1 cellular context compared by ENCODE assay signal in the genomic region with DNA sequence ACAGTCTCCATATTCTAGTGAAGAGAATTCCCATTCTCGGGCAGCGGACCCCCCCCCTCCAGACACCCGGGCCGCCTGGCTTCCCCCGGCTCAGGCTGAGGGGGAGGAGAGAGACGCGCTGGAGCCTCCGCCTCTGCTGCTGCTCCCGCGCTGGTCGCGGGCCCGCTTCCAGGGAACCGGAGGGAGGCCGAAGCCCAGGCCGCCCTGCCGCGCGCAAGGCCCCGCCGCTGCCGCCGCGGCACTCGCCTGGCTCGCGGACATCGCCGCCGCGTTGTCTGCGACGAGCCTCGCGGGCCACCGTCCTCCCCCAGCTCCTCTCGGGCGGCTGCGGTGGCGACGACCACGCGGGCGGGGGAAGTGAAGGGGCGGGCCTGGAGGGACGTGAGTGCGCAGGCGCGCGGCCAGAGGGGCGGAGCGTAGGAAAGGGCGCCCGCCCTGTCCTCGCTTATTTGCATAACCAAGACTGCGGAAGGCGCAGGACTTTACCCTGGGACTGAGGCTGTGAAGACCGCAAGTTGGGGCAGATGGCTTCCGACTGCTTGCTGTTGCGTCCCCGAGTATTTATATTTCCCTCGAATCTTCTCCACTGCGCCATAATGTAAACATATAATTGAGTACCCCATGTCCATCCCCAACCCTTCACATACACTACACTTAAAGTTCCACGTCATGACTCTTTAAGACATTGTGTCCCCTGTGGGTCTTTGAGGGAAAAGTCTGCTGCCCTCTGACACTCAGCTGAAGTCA.
TF ChIP-seq lines count a peak whose summit lies in the region.

Gene ARL5A, minus strand, starts transcription at position 279 of the 747 bp plus-strand sequence. Its CDS starts 245 bp downstream, at position 34.

TF ChIP-seq in HepG2, 621 proteins besides CTCF, POLR2A, EP300 and RAD21 (continued from another document and continues in another):
- TF ChIP-seq ZSCAN30 (CRISPR knock-in tag; IDR thresholded peaks at IDR 0.05) (no peak), FIP1L1 (IDR thresholded peaks at IDR 0.05; ENCODE audit: borderline replicate concordance, insufficient read depth, low read depth, low read length) (no peak), CHCHD3 (CRISPR knock-in tag; IDR thresholded peaks at IDR 0.05) (no peak; the same call in 1 of the 2 replicates), STAT5B (CRISPR knock-in tag; IDR thresholded peaks at IDR 0.05) (no peak), EED (CRISPR knock-in tag; IDR thresholded peaks at IDR 0.05) (peak; percentile 30; the same call in 1 of the 2 replicates), IRX3 (CRISPR knock-in tag; IDR thresholded peaks at IDR 0.05; ENCODE audit: borderline replicate concordance, low read depth) (peak; percentile 94; the same call in 1 of the 2 replicates), SYNCRIP (IDR thresholded peaks at IDR 0.05; ENCODE audit: insufficient read depth, low read depth, low read length) (no peak), ZNF543 (CRISPR knock-in tag; IDR thresholded peaks at IDR 0.05) (peak; percentile 78), ZBTB7B (CRISPR knock-in tag; IDR thresholded peaks at IDR 0.05) (peak; percentile 37; the same call in 1 of the 2 replicates), ZNF34 (CRISPR knock-in tag; IDR thresholded peaks at IDR 0.05; ENCODE audit: borderline replicate concordance) (peak; percentile 54; the same call in 1 of the 2 replicates), FOXP4 (CRISPR knock-in tag; IDR thresholded peaks at IDR 0.05) (peak; percentile 52; the same call in 1 of the 2 replicates), MYPOP (CRISPR knock-in tag; IDR thresholded peaks at IDR 0.05) (peak; percentile 85), EZH2 (conservative IDR thresholded peaks at IDR 0.05; ENCODE audit: low read depth, low read length) (no peak), ZNF577 (CRISPR knock-in tag; IDR thresholded peaks at IDR 0.05; ENCODE audit: borderline replicate concordance, low read depth) (no peak), ZNF205 (CRISPR knock-in tag; IDR thresholded peaks at IDR 0.05) (no peak; the same call in none of the 2 replicates), HOXA5 (CRISPR knock-in tag; IDR thresholded peaks at IDR 0.05) (peak; percentile 70), ZNF230 (CRISPR knock-in tag; IDR thresholded peaks at IDR 0.05) (no peak; the same call in none of the 2 replicates), ZNF563 (CRISPR knock-in tag; IDR thresholded peaks at IDR 0.05) (peak; percentile 97), ZNF652 (CRISPR knock-in tag; IDR thresholded peaks at IDR 0.05; ENCODE audit: borderline replicate concordance, low read depth) (no peak), REL (CRISPR knock-in tag; conservative IDR thresholded peaks at IDR 0.05) (no peak), NR3C1 (CRISPR knock-in tag; IDR thresholded peaks at IDR 0.05) (no peak), STAG1 (CRISPR knock-in tag; IDR thresholded peaks at IDR 0.05) (peak; percentile 19; the same call in 1 of the 2 replicates), CHD4 (IDR thresholded peaks at IDR 0.05; ENCODE audit: borderline replicate concordance, low read length) (0 out of 2 replicates have a peak, but pooled peaks have one; percentile 2), CEBPZ (IDR thresholded peaks at IDR 0.05; ENCODE audit: low read length) (no peak), ZMYM3 (CRISPR knock-in tag; IDR thresholded peaks at IDR 0.05) (no peak), FOSL1 (CRISPR knock-in tag; IDR thresholded peaks at IDR 0.05; ENCODE audit: borderline replicate concordance) (no peak), GPN1 (CRISPR knock-in tag; IDR thresholded peaks at IDR 0.05; ENCODE audit: borderline replicate concordance) (peak; percentile 41; the same call in 1 of the 2 replicates), NFKBIZ (CRISPR knock-in tag; IDR thresholded peaks at IDR 0.05) (peak; percentile 95), ZNF572 (CRISPR knock-in tag; IDR thresholded peaks at IDR 0.05) (no peak), ZUFSP (CRISPR knock-in tag; IDR thresholded peaks at IDR 0.05; ENCODE audit: borderline replicate concordance) (no peak), FOSL2 (CRISPR knock-in tag; IDR thresholded peaks at IDR 0.05) (peak; percentile 4; the same call in 1 of the 2 replicates), ZNF12 (CRISPR knock-in tag; IDR thresholded peaks at IDR 0.05) (peak; percentile 26; the same call in 1 of the 2 replicates), NFIC (IDR thresholded peaks at IDR 0.05; ENCODE audit: low read length) (no peak), ZNF616 (CRISPR knock-in tag; IDR thresholded peaks at IDR 0.05; ENCODE audit: low read depth) (peak; percentile 79; the same call in 1 of the 2 replicates), RBFOX2 (IDR thresholded peaks at IDR 0.05; ENCODE audit: low read depth, low read length) (peak; percentile 100), HNRNPK (IDR thresholded peaks at IDR 0.05; ENCODE audit: low read depth, low read length, poor library complexity, severe bottlenecking) (peak; percentile 43)
- TF ChIP-seq, protein P1, sequence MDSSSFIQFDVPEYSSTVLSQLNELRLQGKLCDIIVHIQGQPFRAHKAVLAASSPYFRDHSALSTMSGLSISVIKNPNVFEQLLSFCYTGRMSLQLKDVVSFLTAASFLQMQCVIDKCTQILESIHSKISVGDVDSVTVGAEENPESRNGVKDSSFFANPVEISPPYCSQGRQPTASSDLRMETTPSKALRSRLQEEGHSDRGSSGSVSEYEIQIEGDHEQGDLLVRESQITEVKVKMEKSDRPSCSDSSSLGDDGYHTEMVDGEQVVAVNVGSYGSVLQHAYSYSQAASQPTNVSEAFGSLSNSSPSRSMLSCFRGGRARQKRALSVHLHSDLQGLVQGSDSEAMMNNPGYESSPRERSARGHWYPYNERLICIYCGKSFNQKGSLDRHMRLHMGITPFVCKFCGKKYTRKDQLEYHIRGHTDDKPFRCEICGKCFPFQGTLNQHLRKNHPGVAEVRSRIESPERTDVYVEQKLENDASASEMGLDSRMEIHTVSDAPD (CRISPR knock-in tag; IDR thresholded peaks at IDR 0.05): no peak
- TF ChIP-seq, protein P2, sequence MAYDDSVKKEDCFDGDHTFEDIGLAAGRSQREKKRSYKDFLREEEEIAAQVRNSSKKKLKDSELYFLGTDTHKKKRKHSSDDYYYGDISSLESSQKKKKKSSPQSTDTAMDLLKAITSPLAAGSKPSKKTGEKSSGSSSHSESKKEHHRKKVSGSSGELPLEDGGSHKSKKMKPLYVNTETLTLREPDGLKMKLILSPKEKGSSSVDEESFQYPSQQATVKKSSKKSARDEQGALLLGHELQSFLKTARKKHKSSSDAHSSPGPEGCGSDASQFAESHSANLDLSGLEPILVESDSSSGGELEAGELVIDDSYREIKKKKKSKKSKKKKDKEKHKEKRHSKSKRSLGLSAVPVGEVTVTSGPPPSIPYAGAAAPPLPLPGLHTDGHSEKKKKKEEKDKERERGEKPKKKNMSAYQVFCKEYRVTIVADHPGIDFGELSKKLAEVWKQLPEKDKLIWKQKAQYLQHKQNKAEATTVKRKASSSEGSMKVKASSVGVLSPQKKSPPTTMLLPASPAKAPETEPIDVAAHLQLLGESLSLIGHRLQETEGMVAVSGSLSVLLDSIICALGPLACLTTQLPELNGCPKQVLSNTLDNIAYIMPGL (CRISPR knock-in tag; IDR thresholded peaks at IDR 0.05; ENCODE audit: borderline replicate concordance in 1 of 2, low read depth in 1 of 2): peak; percentile 75 to 85
- TF ChIP-seq, protein P3, sequence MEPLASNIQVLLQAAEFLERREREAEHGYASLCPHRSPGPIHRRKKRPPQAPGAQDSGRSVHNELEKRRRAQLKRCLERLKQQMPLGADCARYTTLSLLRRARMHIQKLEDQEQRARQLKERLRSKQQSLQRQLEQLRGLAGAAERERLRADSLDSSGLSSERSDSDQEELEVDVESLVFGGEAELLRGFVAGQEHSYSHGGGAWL (CRISPR knock-in tag; IDR thresholded peaks at IDR 0.05): peak; percentile 61; the same call in 1 of the 2 replicates
- TF ChIP-seq, protein P4, sequence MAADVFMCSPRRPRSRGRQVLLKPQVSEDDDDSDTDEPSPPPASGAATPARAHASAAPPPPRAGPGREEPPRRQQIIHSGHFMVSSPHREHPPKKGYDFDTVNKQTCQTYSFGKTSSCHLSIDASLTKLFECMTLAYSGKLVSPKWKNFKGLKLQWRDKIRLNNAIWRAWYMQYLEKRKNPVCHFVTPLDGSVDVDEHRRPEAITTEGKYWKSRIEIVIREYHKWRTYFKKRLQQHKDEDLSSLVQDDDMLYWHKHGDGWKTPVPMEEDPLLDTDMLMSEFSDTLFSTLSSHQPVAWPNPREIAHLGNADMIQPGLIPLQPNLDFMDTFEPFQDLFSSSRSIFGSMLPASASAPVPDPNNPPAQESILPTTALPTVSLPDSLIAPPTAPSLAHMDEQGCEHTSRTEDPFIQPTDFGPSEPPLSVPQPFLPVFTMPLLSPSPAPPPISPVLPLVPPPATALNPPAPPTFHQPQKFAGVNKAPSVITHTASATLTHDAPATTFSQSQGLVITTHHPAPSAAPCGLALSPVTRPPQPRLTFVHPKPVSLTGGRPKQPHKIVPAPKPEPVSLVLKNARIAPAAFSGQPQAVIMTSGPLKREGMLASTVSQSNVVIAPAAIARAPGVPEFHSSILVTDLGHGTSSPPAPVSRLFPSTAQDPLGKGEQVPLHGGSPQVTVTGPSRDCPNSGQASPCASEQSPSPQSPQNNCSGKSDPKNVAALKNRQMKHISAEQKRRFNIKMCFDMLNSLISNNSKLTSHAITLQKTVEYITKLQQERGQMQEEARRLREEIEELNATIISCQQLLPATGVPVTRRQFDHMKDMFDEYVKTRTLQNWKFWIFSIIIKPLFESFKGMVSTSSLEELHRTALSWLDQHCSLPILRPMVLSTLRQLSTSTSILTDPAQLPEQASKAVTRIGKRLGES (CRISPR knock-in tag; IDR thresholded peaks at IDR 0.05; ENCODE audit: borderline replicate concordance): no peak
- TF ChIP-seq, protein P5, sequence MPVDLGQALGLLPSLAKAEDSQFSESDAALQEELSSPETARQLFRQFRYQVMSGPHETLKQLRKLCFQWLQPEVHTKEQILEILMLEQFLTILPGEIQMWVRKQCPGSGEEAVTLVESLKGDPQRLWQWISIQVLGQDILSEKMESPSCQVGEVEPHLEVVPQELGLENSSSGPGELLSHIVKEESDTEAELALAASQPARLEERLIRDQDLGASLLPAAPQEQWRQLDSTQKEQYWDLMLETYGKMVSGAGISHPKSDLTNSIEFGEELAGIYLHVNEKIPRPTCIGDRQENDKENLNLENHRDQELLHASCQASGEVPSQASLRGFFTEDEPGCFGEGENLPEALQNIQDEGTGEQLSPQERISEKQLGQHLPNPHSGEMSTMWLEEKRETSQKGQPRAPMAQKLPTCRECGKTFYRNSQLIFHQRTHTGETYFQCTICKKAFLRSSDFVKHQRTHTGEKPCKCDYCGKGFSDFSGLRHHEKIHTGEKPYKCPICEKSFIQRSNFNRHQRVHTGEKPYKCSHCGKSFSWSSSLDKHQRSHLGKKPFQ (CRISPR knock-in tag; IDR thresholded peaks at IDR 0.05; ENCODE audit: insufficient replicate concordance): no peak
